ENCODE assay signal across 25 cellular contexts in the genomic region with DNA sequence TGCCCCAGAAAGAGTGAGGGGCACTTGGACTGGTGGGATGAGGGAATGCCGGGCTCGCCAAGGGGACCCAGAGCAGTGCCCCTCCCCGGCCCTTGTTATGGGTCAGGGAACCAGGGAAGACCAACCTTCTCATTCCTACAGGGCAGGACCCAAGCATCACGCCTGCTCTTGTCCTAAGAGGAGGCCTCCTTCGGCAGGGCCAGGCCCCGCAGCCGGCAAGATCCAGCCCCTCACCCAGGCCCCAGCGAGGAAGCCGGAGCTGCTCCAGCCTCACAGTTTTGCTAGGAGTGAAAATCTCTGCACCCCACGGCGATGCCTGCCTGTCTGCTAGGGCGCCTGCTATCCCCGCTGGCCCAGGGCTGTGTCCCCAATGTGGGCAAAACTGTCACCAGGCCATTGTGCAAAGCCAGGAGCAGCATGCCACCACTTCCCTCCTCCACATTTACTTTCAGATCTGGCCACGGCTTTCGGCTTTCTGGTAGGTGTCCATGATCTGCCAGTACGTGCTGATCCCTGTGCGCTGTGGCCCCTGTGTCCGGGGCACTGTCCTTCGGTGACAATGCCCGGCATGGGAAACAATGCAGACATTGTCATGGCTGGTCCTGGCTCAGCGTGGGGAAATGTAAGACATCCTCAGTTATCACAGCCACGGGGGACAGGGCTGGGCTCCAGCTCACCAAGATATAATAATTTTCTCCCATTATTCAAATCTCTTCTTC. TPM values are rescaled to one million over a fixed set of nuclear protein-coding genes. Genes with fewer than 3 reads are reported as not detected.
A peak's percentile ranks its signal among the peaks of the same experiment; 100 is the strongest.
DNase-seq lines count a peak whose midpoint lies in the region; ATAC-seq and TF ChIP-seq lines count a peak whose summit lies in the region.
"Had no signal": no experiment of that assay in that cellular context is flagged by ENCODE, and none has a peak within 500 bp of the region (broad histone marks: within the 10 kb centered on the region; RNA-seq: fewer than 3 reads in every experiment).

No MANE protein-coding gene starts in this region.

- CTCF ChIA-PET in WTC11 (lab: Charles Lee) = no interaction called here

- no peak for ATAC-seq in WTC11
- ATAC-seq: activated CD4-positive, CD25-positive, alpha-beta regulatory T cell treated with anti-CD3 and anti-CD28 coated beads, Interleukin-2, amount 50 U/mL, for 24 hours; foreskin keratinocyte; natural killer cell treated with Interleukin-12 subunit alpha and Interleukin-12 subunit beta and Interleukin-15 and Interleukin-18, amount 100 ng/mL, for 72 hours had no signal

- no peaks in the 10 kb centered on the region for H3K4me1 Mint-ChIP-seq in endodermal cell
- no peaks in the 10 kb centered on the region for H3K4me1 Mint-ChIP-seq in WTC11

- H3K36me3 ChIP-seq in Peyer's patch (no peaks in the 10 kb centered on the region), endodermal cell (ENCODE audit: control insufficient read depth, insufficient read depth, low read length) (no peaks in the 10 kb centered on the region), subcutaneous abdominal adipose tissue (ENCODE audit: control insufficient read depth in 5 of 5, insufficient read depth in 5 of 5, low read length in 5 of 5) (no peaks in the 10 kb centered on the region)
- H3K36me3 ChIP-seq: tibial nerve had no signal

- H3K27me3 ChIP-seq in Peyer's patch (no peaks in the 10 kb centered on the region), endodermal cell (ENCODE audit: control insufficient read depth, insufficient read depth, low read length, poor library complexity, severe bottlenecking) (no peaks in the 10 kb centered on the region), subcutaneous abdominal adipose tissue (ENCODE audit: control insufficient read depth in 5 of 5, insufficient read depth in 4 of 5, low read length in 5 of 5) (peaks cover 0 to 11% (median 5%) of the 10 kb centered on the region in 5 donors)
- H3K27me3 ChIP-seq: foreskin keratinocyte had no signal

- DNase-seq in Peyer's patch (peak in 2 of 3 donors; percentile 27 to 43), endodermal cell (peak; percentile 31), midbrain (lab: John Stamatoyannopoulos, UW) (peak; percentile 64), DMS79 (lab: John Stamatoyannopoulos, UW) (no peak), WTC11 (ENCODE audit: low spot score) (no peak), NOMO-1 treated with DMSO at 0.1 percent for 48 hours (lab: John Stamatoyannopoulos, UW; ENCODE audit: unreplicated experiment) (no peak)
- no peak for DNase-seq in activated CD4-positive, alpha-beta T cell treated with anti-CD3 and anti-CD28 coated beads for 48 hours
- DNase-seq: foreskin keratinocyte; NCI-H2029; NCI-H82; stimulated activated CD4-positive, alpha-beta T cell treated with anti-CD3 and anti-CD28 coated beads, Interleukin-4, amount 100 ng/mL, for 1 hour; stimulated activated naive CD4-positive, alpha-beta T cell; T1000 had no signal

- H3K4me1 ChIP-seq in Peyer's patch (no peaks in the 10 kb centered on the region), endodermal cell (ENCODE audit: control insufficient read depth, insufficient read depth, low read length) (no peaks in the 10 kb centered on the region), subcutaneous abdominal adipose tissue (ENCODE audit: control insufficient read depth in 5 of 5, insufficient read depth in 5 of 5, low read length in 5 of 5) (peaks cover 0 to 55% (median 48%) of the 10 kb centered on the region in 5 donors)
- H3K4me1 ChIP-seq: foreskin keratinocyte had no signal

- no peak overlapping the region for H3K9ac ChIP-seq in endodermal cell (ENCODE audit: extremely low read depth, low read length, poor library complexity, severe bottlenecking)
- peak overlapping the region in 1 of 5 donors; percentile 59 for H3K9ac ChIP-seq in subcutaneous abdominal adipose tissue (ENCODE audit: low read length in 5 of 5)

- H3K9me3 Mint-ChIP-seq in endodermal cell (peaks cover 59% of the 10 kb centered on the region), WTC11 (no peaks in the 10 kb centered on the region)
- H3K9me3 Mint-ChIP-seq: activated naive CD4-positive, alpha-beta T cell treated with anti-CD3 and anti-CD28 coated beads, Interleukin-2, amount 50 U/mL, for 24 hours; CD8-positive, alpha-beta memory T cell; natural killer cell treated with Interleukin-12 subunit alpha and Interleukin-12 subunit beta and Interleukin-15 and Interleukin-18, amount 100 ng/mL, for 72 hours had no signal

- H3K4me3 ChIP-seq in Peyer's patch = no peak overlapping the region
- H3K4me3 ChIP-seq in endodermal cell (ENCODE audit: low read length) = no peak overlapping the region
- H3K4me3 ChIP-seq in subcutaneous abdominal adipose tissue (ENCODE audit: low read depth in 1 of 5, low read length in 5 of 5) = no peak overlapping the region
- H3K4me3 ChIP-seq: skin epidermis, tibial nerve had no signal

- H3K4me3 Mint-ChIP-seq in endodermal cell (no peak overlapping the region), WTC11 (no peak overlapping the region)
- H3K4me3 Mint-ChIP-seq: activated naive CD4-positive, alpha-beta T cell treated with anti-CD3 and anti-CD28 coated beads, Interleukin-2, amount 50 U/mL, for 24 hours; CD8-positive, alpha-beta memory T cell; natural killer cell treated with Interleukin-12 subunit alpha and Interleukin-12 subunit beta and Interleukin-15 and Interleukin-18, amount 100 ng/mL, for 72 hours had no signal

- POLR2A ChIA-PET in WTC11 (lab: Charles Lee) = no interaction called here

- H3K27ac ChIP-seq in Peyer's patch (no peak overlapping the region), endodermal cell (ENCODE audit: low read depth, low read length) (no peak overlapping the region), subcutaneous abdominal adipose tissue (ENCODE audit: low read depth, low read length) (peak overlapping the region; percentile 72)
- H3K27ac ChIP-seq: foreskin keratinocyte, skin epidermis had no signal

- no peaks in the 10 kb centered on the region for H3K9me3 ChIP-seq in Peyer's patch
- peaks cover 14% of the 10 kb centered on the region for H3K9me3 ChIP-seq in endodermal cell (ENCODE audit: control insufficient read depth, low read length)
- H3K9me3 ChIP-seq in subcutaneous abdominal adipose tissue (ENCODE audit: control insufficient read depth in 5 of 5, low read length in 5 of 5) = no peaks in the 10 kb centered on the region
- H3K9me3 ChIP-seq: tibial nerve had no signal

- 87 to 94% methylated on average over 12 to 22 of the region's 22 CpGs for whole genome bisulfite sequencing in endodermal cell (ENCODE audit: insufficient coverage in 1 of 2, insufficient read length in 1 of 2), 2 experiments

- no peaks in the 10 kb centered on the region for H3K36me3 Mint-ChIP-seq in endodermal cell (ENCODE audit: low read depth)
- H3K36me3 Mint-ChIP-seq in WTC11 = no peaks in the 10 kb centered on the region
- H3K36me3 Mint-ChIP-seq: activated naive CD4-positive, alpha-beta T cell treated with anti-CD3 and anti-CD28 coated beads, Interleukin-2, amount 50 U/mL, for 24 hours; CD8-positive, alpha-beta memory T cell; natural killer cell treated with Interleukin-12 subunit alpha and Interleukin-12 subunit beta and Interleukin-15 and Interleukin-18, amount 100 ng/mL, for 72 hours had no signal

- TF ChIP-seq CTCF in Peyer's patch (IDR thresholded peaks at IDR 0.05) = no peak
- TF ChIP-seq CTCF in endodermal cell (conservative IDR thresholded peaks at IDR 0.05) = no peak
- TF ChIP-seq CTCF in WTC11 (IDR thresholded peaks at IDR 0.05) = no peak

- H3K27me3 Mint-ChIP-seq in endodermal cell (ENCODE audit: insufficient read depth) = no peaks in the 10 kb centered on the region
- no peaks in the 10 kb centered on the region for H3K27me3 Mint-ChIP-seq in WTC11 (ENCODE audit: low read depth)
- H3K27me3 Mint-ChIP-seq: activated naive CD4-positive, alpha-beta T cell treated with anti-CD3 and anti-CD28 coated beads, Interleukin-2, amount 50 U/mL, for 24 hours; natural killer cell treated with Interleukin-12 subunit alpha and Interleukin-12 subunit beta and Interleukin-15 and Interleukin-18, amount 100 ng/mL, for 72 hours had no signal

- no peak for TF ChIP-seq POLR2A in Peyer's patch (IDR thresholded peaks at IDR 0.05)

- no peak overlapping the region for H3K27ac Mint-ChIP-seq in endodermal cell
- no peak overlapping the region for H3K27ac Mint-ChIP-seq in WTC11
- H3K27ac Mint-ChIP-seq: activated naive CD4-positive, alpha-beta T cell treated with anti-CD3 and anti-CD28 coated beads, Interleukin-2, amount 50 U/mL, for 24 hours; CD8-positive, alpha-beta memory T cell; natural killer cell treated with Interleukin-12 subunit alpha and Interleukin-12 subunit beta and Interleukin-15 and Interleukin-18, amount 100 ng/mL, for 72 hours had no signal

TF ChIP-seq in WTC11, 78 proteins besides CTCF, POLR2A, EP300 and RAD21 (continues in another document):
- TF ChIP-seq, protein P1, sequence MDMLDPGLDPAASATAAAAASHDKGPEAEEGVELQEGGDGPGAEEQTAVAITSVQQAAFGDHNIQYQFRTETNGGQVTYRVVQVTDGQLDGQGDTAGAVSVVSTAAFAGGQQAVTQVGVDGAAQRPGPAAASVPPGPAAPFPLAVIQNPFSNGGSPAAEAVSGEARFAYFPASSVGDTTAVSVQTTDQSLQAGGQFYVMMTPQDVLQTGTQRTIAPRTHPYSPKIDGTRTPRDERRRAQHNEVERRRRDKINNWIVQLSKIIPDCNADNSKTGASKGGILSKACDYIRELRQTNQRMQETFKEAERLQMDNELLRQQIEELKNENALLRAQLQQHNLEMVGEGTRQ (CRISPR knock-in tag; IDR thresholded peaks at IDR 0.05) = no peak
- no peak for TF ChIP-seq ETV6 (CRISPR knock-in tag; IDR thresholded peaks at IDR 0.05)
- TF ChIP-seq ZNF396 (CRISPR knock-in tag; IDR thresholded peaks at IDR 0.05; ENCODE audit: borderline replicate concordance) = no peak
- TF ChIP-seq, protein P2, sequence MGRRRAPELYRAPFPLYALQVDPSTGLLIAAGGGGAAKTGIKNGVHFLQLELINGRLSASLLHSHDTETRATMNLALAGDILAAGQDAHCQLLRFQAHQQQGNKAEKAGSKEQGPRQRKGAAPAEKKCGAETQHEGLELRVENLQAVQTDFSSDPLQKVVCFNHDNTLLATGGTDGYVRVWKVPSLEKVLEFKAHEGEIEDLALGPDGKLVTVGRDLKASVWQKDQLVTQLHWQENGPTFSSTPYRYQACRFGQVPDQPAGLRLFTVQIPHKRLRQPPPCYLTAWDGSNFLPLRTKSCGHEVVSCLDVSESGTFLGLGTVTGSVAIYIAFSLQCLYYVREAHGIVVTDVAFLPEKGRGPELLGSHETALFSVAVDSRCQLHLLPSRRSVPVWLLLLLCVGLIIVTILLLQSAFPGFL (CRISPR knock-in tag; IDR thresholded peaks at IDR 0.05; ENCODE audit: borderline replicate concordance) = no peak
- no peak for TF ChIP-seq FOXK1 (CRISPR knock-in tag; IDR thresholded peaks at IDR 0.05)

RNA-seq across cellular contexts. Expression of a gene that starts 9.6 kb away (rescaled TPM):
- total RNA-seq in Peyer's patch = not detected
- total RNA-seq in endodermal cell = not detected
- not detected for polyA plus RNA-seq in endodermal cell (2013, experiment 1 of 2)
- polyA plus RNA-seq in endodermal cell (2013, experiment 2 of 2) = not detected
- total RNA-seq in WTC11 (2021) = not detected in 3 replicates
- total RNA-seq: astrocyte; CD8-positive, alpha-beta memory T cell; epithelial cell of proximal tubule; foreskin keratinocyte; kidney epithelial cell; natural killer cell treated with Interleukin-12 subunit alpha and Interleukin-12 subunit beta and Interleukin-15 and Interleukin-18, amount 100 ng/mL, for 72 hours; OCI-LY7; pulmonary artery endothelial cell; tibial nerve had no signal
- polyA plus RNA-seq: CD8-positive, alpha-beta memory T cell; foreskin keratinocyte had no signal

RNA-seq across cellular contexts. Expression of a gene that starts 38.2 kb away (rescaled TPM):
- total RNA-seq in Peyer's patch = 10 to 100 TPM in 1 of 4 donors, 1 to 10 TPM in 3; 5.4 to 13.2 (median 7.7) TPM
- 1 to 10 TPM; 2.1 to 4.0 TPM for total RNA-seq in endodermal cell
- 9.2 TPM for polyA plus RNA-seq in endodermal cell (2013, experiment 1 of 2)
- 6.9 TPM for polyA plus RNA-seq in endodermal cell (2013, experiment 2 of 2)
- total RNA-seq in WTC11 (2021) = 1.1 to 1.6 TPM (median 1.3 TPM) in 3 replicates
- total RNA-seq: CD8-positive, alpha-beta memory T cell; natural killer cell treated with Interleukin-12 subunit alpha and Interleukin-12 subunit beta and Interleukin-15 and Interleukin-18, amount 100 ng/mL, for 72 hours; OCI-LY7 had no signal
- polyA plus RNA-seq: CD8-positive, alpha-beta memory T cell had no signal

Comparison
In these comparisons a context has a peak if more than half of its experiments do, and no peak if none do; other contexts are left out.
1. DNase-seq: peak in Peyer's patch (2 of 3), endodermal cell (single experiment) and midbrain (single experiment); none in DMS79 (single experiment), WTC11 (single experiment), NOMO-1 treated with DMSO at 0.1 percent for 48 hours (single experiment) and activated CD4-positive, alpha-beta T cell treated with anti-CD3 and anti-CD28 coated beads for 48 hours (single experiment).